Comparison of ENCODE assay signal across 11 cellular contexts in the genomic region with DNA sequence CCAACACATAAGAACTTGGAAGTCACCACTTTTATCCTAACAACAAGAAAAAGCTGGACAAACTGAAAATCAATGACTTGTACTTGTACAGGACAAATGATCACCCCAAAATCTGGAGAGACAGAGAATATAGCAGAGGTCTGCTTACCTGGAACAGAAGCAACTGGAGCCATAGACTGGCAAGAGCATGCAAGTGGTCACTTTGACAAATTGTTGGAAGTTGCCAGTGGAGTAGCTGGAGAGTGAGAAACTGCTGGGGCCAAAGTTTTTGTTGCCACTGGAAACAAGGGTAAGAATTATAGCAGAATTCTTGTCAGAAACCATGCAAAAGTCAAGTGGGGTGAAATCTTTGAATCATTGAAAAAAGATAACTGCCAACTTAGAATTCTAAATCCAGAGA. TPM values are rescaled to one million over a fixed set of nuclear protein-coding genes. Genes with fewer than 3 reads are reported as not detected.
"Had no signal": no experiment of that assay in that cellular context is flagged by ENCODE, and none has a peak within 500 bp of the region (broad histone marks: within the 10 kb centered on the region; RNA-seq: fewer than 3 reads in every experiment).

No MANE protein-coding gene starts in this region.

- H3K4me3 Mint-ChIP-seq: GM23338, H9, HFFc6 had no signal

- H3K27ac Mint-ChIP-seq: GM23338, H9, HFFc6 had no signal

- H3K4me3 ChIP-seq: GM23248, GM23338, HAP-1 had no signal

- ATAC-seq: GM23338, HCT116 had no signal

- FAIRE-seq: H54 had no signal

- H3K9ac ChIP-seq: GM23248 had no signal

- H3K4me1 ChIP-seq: HAP-1 had no signal

- H3K9me3 ChIP-seq: HAP-1 had no signal

- H3K27ac ChIP-seq: GM23248 had no signal

- DNase-seq: GM23248, GOT3, H7, H9, HCEC 1CT, HFFc6 had no signal

- H3K9me3 Mint-ChIP-seq: GM23338, H9 had no signal

- H3K4me2 ChIP-seq: GM23338 had no signal

- H2AFZ ChIP-seq: GM23248, GM23338 had no signal

- H3K36me3 ChIP-seq: HAP-1 had no signal

RNA-seq across cellular contexts. Expression of a gene that starts 35.2 kb away (rescaled TPM):
- total RNA-seq: GM23248, GM23338, H4, H7, H9, HFFc6 had no signal
- polyA plus RNA-seq: GM23248 had no signal
